26 cellular contexts compared by ENCODE assay signal in the genomic region with DNA sequence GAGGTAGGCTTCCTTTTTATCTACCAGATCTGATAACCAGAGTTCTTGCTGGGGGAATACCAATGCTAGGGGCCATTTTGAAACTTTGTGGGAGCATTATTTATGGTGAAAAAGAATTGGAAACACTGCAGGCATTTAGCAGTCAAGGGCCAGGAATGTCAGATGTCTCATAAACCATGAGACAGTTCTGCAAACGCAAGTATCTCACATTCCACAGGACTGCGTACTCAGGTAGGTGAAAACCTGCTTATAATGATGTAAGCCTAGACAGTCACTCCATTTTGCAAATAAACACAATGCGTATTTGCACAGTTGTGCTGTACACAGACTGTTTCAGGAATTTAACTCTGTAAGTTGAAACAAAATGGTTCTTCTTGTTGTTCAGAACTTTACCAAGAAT. TPM values are rescaled to one million over a fixed set of nuclear protein-coding genes. Genes with fewer than 3 reads are reported as not detected.
DNase-seq lines count a peak whose midpoint lies in the region; ATAC-seq and TF ChIP-seq lines count a peak whose summit lies in the region.
"Had no signal": no experiment of that assay in that cellular context is flagged by ENCODE, and none has a peak within 500 bp of the region (broad histone marks: within the 10 kb centered on the region; RNA-seq: fewer than 3 reads in every experiment).

No MANE protein-coding gene starts in this region.

- H3K4me3 ChIP-seq in PC-3 (ENCODE audit: low read length): no peak overlapping the region
- no peak overlapping the region for H3K4me3 ChIP-seq in smooth muscle cell
- H3K4me3 ChIP-seq: body of pancreas, ovary, skin epidermis had no signal

- H3K9ac ChIP-seq in PC-3 (ENCODE audit: low read length): no peak overlapping the region
- H3K9ac ChIP-seq in smooth muscle cell (ENCODE audit: low read depth): no peak overlapping the region
- H3K9ac ChIP-seq: SK-N-SH had no signal

- no peaks in the 10 kb centered on the region for H3K9me2 ChIP-seq in PC-3 (replicated peaks; ENCODE audit: low read length)
- H3K9me2 ChIP-seq: SK-N-SH had no signal

- H3K4me1 ChIP-seq in PC-3 (ENCODE audit: insufficient read depth, low read length) (no peaks in the 10 kb centered on the region), foreskin keratinocyte (no peaks in the 10 kb centered on the region), smooth muscle cell (ENCODE audit: low read depth) (no peaks in the 10 kb centered on the region)
- H3K4me1 ChIP-seq: body of pancreas had no signal

- no peaks in the 10 kb centered on the region for H3F3A ChIP-seq in PC-3 (ENCODE audit: low read length, unreplicated experiment)
- H3F3A ChIP-seq in smooth muscle cell (ENCODE audit: low read depth): no peaks in the 10 kb centered on the region

- BruUV-seq in PC-3 (replicated peaks; lab: Mats Ljungman, UMichigan): no TSS peak

- peak; percentile 49 for ATAC-seq in PC-3
- peak; percentile 79 for ATAC-seq in foreskin keratinocyte
- no peak for ATAC-seq in HG02610 (IDR thresholded peaks at IDR 0.05; ENCODE audit: unreplicated experiment)
- ATAC-seq: activated naive CD8-positive, alpha-beta T cell treated with anti-CD3 and anti-CD28 coated beads, Interleukin-2, amount 50 U/mL, for 24 hours; activated T-cell treated with anti-CD3 and anti-CD28 coated beads, Interleukin-2, amount 50 U/mL, for 72 hours; body of pancreas; left lobe of liver had no signal

- H3K27me3 ChIP-seq in PC-3 (ENCODE audit: low read length) (no peaks in the 10 kb centered on the region), foreskin keratinocyte (peaks cover 22% of the 10 kb centered on the region), smooth muscle cell (ENCODE audit: low read depth) (peaks cover 30% of the 10 kb centered on the region)
- H3K27me3 ChIP-seq: body of pancreas, ovary had no signal

- no peaks in the 10 kb centered on the region for H3K36me3 ChIP-seq in PC-3 (ENCODE audit: low read depth, low read length)
- H3K36me3 ChIP-seq in smooth muscle cell (ENCODE audit: low read depth): no peaks in the 10 kb centered on the region
- H3K36me3 ChIP-seq: ovary had no signal

- H3K4me2 ChIP-seq in PC-3 (ENCODE audit: low read length) (no peak overlapping the region), smooth muscle cell (no peak overlapping the region)
- H3K4me2 ChIP-seq: SK-N-SH had no signal

- 63% methylated on average over 3 of the region's 3 CpGs for WGBS in smooth muscle cell (ENCODE audit: low lambda C conversion rate)

- TF ChIP-seq CTCF in PC-3 (conservative IDR thresholded peaks at IDR 0.05; ENCODE audit: low read depth, low read length): no peak
- TF ChIP-seq CTCF in foreskin keratinocyte (conservative IDR thresholded peaks at IDR 0.05): no peak
- TF ChIP-seq CTCF in smooth muscle cell (IDR thresholded peaks at IDR 0.05; ENCODE audit: borderline replicate concordance, insufficient read depth, poor library complexity, severe bottlenecking): no peak

- H2AFZ ChIP-seq in PC-3 (ENCODE audit: low read length) (peak overlapping the region; percentile 57; the same call in 1 of the 2 replicates), smooth muscle cell (ENCODE audit: low read depth) (no peak overlapping the region)

- H3K9me3 ChIP-seq in PC-3 (ENCODE audit: low read length) (no peaks in the 10 kb centered on the region), smooth muscle cell (replicated peaks; ENCODE audit: low read depth) (no peaks in the 10 kb centered on the region)
- H3K9me3 ChIP-seq: body of pancreas, ovary, SK-N-SH had no signal

- no peaks in the 10 kb centered on the region for H4K20me1 ChIP-seq in PC-3 (ENCODE audit: low read length)
- H4K20me1 ChIP-seq in smooth muscle cell (ENCODE audit: low read depth): no peaks in the 10 kb centered on the region

- POLR2A ChIA-PET in PC-3 (lab: Charles Lee; ENCODE audit: unreplicated experiment): no interaction called here

- DNase-seq in SIG-M5 treated with dmso at 0.1 percent for 504 hours (lab: John Stamatoyannopoulos, UW; ENCODE audit: unreplicated experiment) (peak; percentile 33), SIG-M5 (lab: John Stamatoyannopoulos, UW) (no peak), PC-3 (peak; percentile 49), foreskin keratinocyte (peak; percentile 84 to 92), smooth muscle cell (lab: John Stamatoyannopoulos, UW; ENCODE audit: unreplicated experiment) (no peak), cerebellar cortex (ENCODE audit: low spot score) (no peak), GM19240 (ENCODE audit: insufficient read length, low spot score) (no peak)
- DNase-seq: 8988T; activated CD4-positive, alpha-beta T cell treated with anti-CD3 and anti-CD28 coated beads, Interleukin-2, amount 50 U/mL, for 1 hour; activated CD4-positive, CD25-positive, alpha-beta regulatory T cell; activated naive CD4-positive, alpha-beta T cell; activated naive CD8-positive, alpha-beta T cell treated with anti-CD3 and anti-CD28 coated beads, Interleukin-2, amount 50 U/mL, for 24 hours; activated T-cell treated with anti-CD3 and anti-CD28 coated beads, Interleukin-2, amount 50 U/mL, for 72 hours; body of pancreas; DND-41; H7; hypothalamus; NCI-H1092; NCI-H1694 treated with DMSO at 0.1 percent for 48 hours; nephron progenitor cell; ovary; SK-N-SH; stimulated activated naive CD4-positive, alpha-beta T cell had no signal

- intact Hi-C loops in PC-3 (cut with micrococcal nuclease): no loop called here

- CTCF ChIA-PET in PC-3 (lab: Charles Lee): no interaction called here

- H3K79me2 ChIP-seq in PC-3 (ENCODE audit: low read length): no peaks in the 10 kb centered on the region
- H3K79me2 ChIP-seq in smooth muscle cell (ENCODE audit: low read depth): no peaks in the 10 kb centered on the region

- no peak overlapping the region for H3K27ac ChIP-seq in PC-3 (ENCODE audit: low read length)
- no peak overlapping the region for H3K27ac ChIP-seq in foreskin keratinocyte
- peak overlapping the region; percentile 54 for H3K27ac ChIP-seq in smooth muscle cell (ENCODE audit: low read depth)
- H3K27ac ChIP-seq: body of pancreas, ovary, skin epidermis had no signal

RNA-seq across cellular contexts. Expression of gene ECHDC3, which starts 33.9 kb away (rescaled TPM):
- total RNA-seq in PC-3 (2014; rRNA removed) (not detected in 2 replicates), foreskin keratinocyte (10.4 and 13.4 TPM in 2 replicates), smooth muscle cell (10.2 and 14.1 TPM in 2 replicates)
- polyA plus RNA-seq in foreskin keratinocyte (11.0 and 14.4 TPM in 2 replicates), smooth muscle cell (6.0 and 8.7 TPM in 2 replicates)

RNA-seq across cellular contexts. Expression of gene PROSER2, which starts 47.1 kb away (rescaled TPM):
- 52.5 and 66.0 TPM in 2 replicates for total RNA-seq in PC-3 (2014; rRNA removed)
- total RNA-seq in foreskin keratinocyte: 17.2 and 22.2 TPM in 2 replicates
- 18.1 and 22.8 TPM in 2 replicates for polyA plus RNA-seq in foreskin keratinocyte
- 3.7 and 4.9 TPM in 2 replicates for total RNA-seq in smooth muscle cell
- polyA plus RNA-seq in smooth muscle cell: 8.2 and 26.3 TPM in 2 replicates

Comparison
In these comparisons a context has a peak if more than half of its experiments do, and no peak if none do; other contexts are left out.
1. DNase-seq: peak in SIG-M5 treated with dmso at 0.1 percent for 504 hours (single experiment), PC-3 (single experiment) and foreskin keratinocyte (2 of 2); none in SIG-M5 (single experiment), smooth muscle cell (single experiment), cerebellar cortex (single experiment) and GM19240 (single experiment).
2. RNA of gene ECHDC3, which starts 33.9 kb away (total RNA-seq): 10.4 to 13.4 TPM in foreskin keratinocyte and 10.2 to 14.1 TPM in smooth muscle cell; not detected in PC-3; every median in the first group is over 10 times any median in the second.